ENCODE assay signal across 1 cellular context in genomic region chr21:36155603-36156338, GRCh38.
TF ChIP-seq lines count a peak whose summit lies in the region.

No MANE protein-coding gene starts in this region.

TF ChIP-seq in HepG2, 621 proteins besides CTCF, POLR2A, EP300 and RAD21 (continued from another document and continues in another):
- TF ChIP-seq DMTF1 (CRISPR knock-in tag; IDR thresholded peaks at IDR 0.05), result no peak
- TF ChIP-seq ZSCAN31 (CRISPR knock-in tag; IDR thresholded peaks at IDR 0.05; ENCODE audit: low read depth), result no peak
- no peak for TF ChIP-seq ZBTB38 (CRISPR knock-in tag; IDR thresholded peaks at IDR 0.05)
- no peak for TF ChIP-seq SOX6 (IDR thresholded peaks at IDR 0.05)
- 0 out of 2 replicates have a peak, but pooled peaks have one; percentile 14 for TF ChIP-seq SOX6 (CRISPR knock-in tag; IDR thresholded peaks at IDR 0.05)
- TF ChIP-seq MAFF (IDR thresholded peaks at IDR 0.05; ENCODE audit: low read depth, low read length), result no peak
- TF ChIP-seq ZBTB7A (CRISPR knock-in tag; IDR thresholded peaks at IDR 0.05), result no peak
- peak; percentile 75; the same call in 1 of the 2 replicates for TF ChIP-seq KDM5B (CRISPR knock-in tag; IDR thresholded peaks at IDR 0.05; ENCODE audit: borderline replicate concordance)
- no peak for TF ChIP-seq E2F2 (CRISPR knock-in tag; IDR thresholded peaks at IDR 0.05; ENCODE audit: borderline replicate concordance)
- TF ChIP-seq SPEN (CRISPR knock-in tag; IDR thresholded peaks at IDR 0.05; ENCODE audit: low read depth), result no peak
- no peak for TF ChIP-seq EHMT2 (IDR thresholded peaks at IDR 0.05; ENCODE audit: borderline replicate concordance, low read depth, low read length)
- no peak for TF ChIP-seq ZNF264 (CRISPR knock-in tag; IDR thresholded peaks at IDR 0.05)
- TF ChIP-seq TAF1 (CRISPR knock-in tag; IDR thresholded peaks at IDR 0.05), result no peak
- TF ChIP-seq ARNTL (CRISPR knock-in tag; IDR thresholded peaks at IDR 0.05), result no peak
- no peak for TF ChIP-seq EZH2 (conservative IDR thresholded peaks at IDR 0.05; ENCODE audit: low read depth, low read length)
- TF ChIP-seq ZNF850 (CRISPR knock-in tag; conservative IDR thresholded peaks at IDR 0.05), result no peak
- TF ChIP-seq LBX2 (CRISPR knock-in tag; IDR thresholded peaks at IDR 0.05; ENCODE audit: borderline replicate concordance), result peak; percentile 55; the same call in 1 of the 2 replicates
- 0 out of 2 replicates have a peak, but pooled peaks have one; percentile 77 for TF ChIP-seq ZNF333 (CRISPR knock-in tag; IDR thresholded peaks at IDR 0.05; ENCODE audit: borderline replicate concordance)
- 0 out of 2 replicates have a peak, but pooled peaks have one; percentile 17 for TF ChIP-seq ZGPAT (CRISPR knock-in tag; IDR thresholded peaks at IDR 0.05)
- TF ChIP-seq ZNF343 (CRISPR knock-in tag; IDR thresholded peaks at IDR 0.05), result no peak
- no peak for TF ChIP-seq SATB2 (CRISPR knock-in tag; IDR thresholded peaks at IDR 0.05)
- TF ChIP-seq MAZ (IDR thresholded peaks at IDR 0.05; ENCODE audit: borderline replicate concordance, low read depth, low read length), result no peak
- 0 out of 2 replicates have a peak, but pooled peaks have one; percentile 27 for TF ChIP-seq MAZ (CRISPR knock-in tag; IDR thresholded peaks at IDR 0.05; ENCODE audit: low read depth)
- no peak for TF ChIP-seq ZNF550 (CRISPR knock-in tag; IDR thresholded peaks at IDR 0.05; ENCODE audit: borderline replicate concordance)
- no peak for TF ChIP-seq ZNF574 (CRISPR knock-in tag; IDR thresholded peaks at IDR 0.05)
- TF ChIP-seq ZNF629 (CRISPR knock-in tag; conservative IDR thresholded peaks at IDR 0.05), result no peak
- 0 out of 2 replicates have a peak, but pooled peaks have one; percentile 6 for TF ChIP-seq FOSL2 (CRISPR knock-in tag; IDR thresholded peaks at IDR 0.05)
- no peak for TF ChIP-seq IKZF5 (CRISPR knock-in tag; IDR thresholded peaks at IDR 0.05)
- no peak for TF ChIP-seq TRIM22 (IDR thresholded peaks at IDR 0.05)
- TF ChIP-seq WIZ (CRISPR knock-in tag; IDR thresholded peaks at IDR 0.05), result no peak
- TF ChIP-seq YY1 (IDR thresholded peaks at IDR 0.05; ENCODE audit: insufficient read depth, insufficient replicate concordance, low read depth, low read length), result no peak
- no peak for TF ChIP-seq HES4 (CRISPR knock-in tag; IDR thresholded peaks at IDR 0.05; ENCODE audit: borderline replicate concordance)
- no peak for TF ChIP-seq SCMH1 (CRISPR knock-in tag; IDR thresholded peaks at IDR 0.05; ENCODE audit: borderline replicate concordance)
- peak; percentile 44; the same call in 1 of the 2 replicates for TF ChIP-seq CREB3 (CRISPR knock-in tag; IDR thresholded peaks at IDR 0.05)
- no peak for TF ChIP-seq ZNF510 (CRISPR knock-in tag; IDR thresholded peaks at IDR 0.05; ENCODE audit: low read depth)
- TF ChIP-seq IRF1 (CRISPR knock-in tag; IDR thresholded peaks at IDR 0.05; ENCODE audit: low read depth), result no peak
- TF ChIP-seq FOXA3 (CRISPR knock-in tag; IDR thresholded peaks at IDR 0.05), result no peak
- no peak for TF ChIP-seq ZNF724P (CRISPR knock-in tag; IDR thresholded peaks at IDR 0.05; ENCODE audit: borderline replicate concordance)
- TF ChIP-seq GABPA (IDR thresholded peaks at IDR 0.05; ENCODE audit: low read depth, low read length), result no peak
- no peak for TF ChIP-seq GABPA (CRISPR knock-in tag; IDR thresholded peaks at IDR 0.05; ENCODE audit: low read depth)
- TF ChIP-seq CBFB (CRISPR knock-in tag; IDR thresholded peaks at IDR 0.05), result no peak
- no peak for TF ChIP-seq ZNF704 (CRISPR knock-in tag; IDR thresholded peaks at IDR 0.05; ENCODE audit: borderline replicate concordance)
- no peak for TF ChIP-seq PAXIP1 (CRISPR knock-in tag; conservative IDR thresholded peaks at IDR 0.05)
- no peak for TF ChIP-seq ZNF720 (CRISPR knock-in tag; IDR thresholded peaks at IDR 0.05)
- TF ChIP-seq ZNF580 (CRISPR knock-in tag; IDR thresholded peaks at IDR 0.05; ENCODE audit: borderline replicate concordance, low read depth), result no peak
